ENCODE assay signal across 20 cellular contexts in the genomic region with DNA sequence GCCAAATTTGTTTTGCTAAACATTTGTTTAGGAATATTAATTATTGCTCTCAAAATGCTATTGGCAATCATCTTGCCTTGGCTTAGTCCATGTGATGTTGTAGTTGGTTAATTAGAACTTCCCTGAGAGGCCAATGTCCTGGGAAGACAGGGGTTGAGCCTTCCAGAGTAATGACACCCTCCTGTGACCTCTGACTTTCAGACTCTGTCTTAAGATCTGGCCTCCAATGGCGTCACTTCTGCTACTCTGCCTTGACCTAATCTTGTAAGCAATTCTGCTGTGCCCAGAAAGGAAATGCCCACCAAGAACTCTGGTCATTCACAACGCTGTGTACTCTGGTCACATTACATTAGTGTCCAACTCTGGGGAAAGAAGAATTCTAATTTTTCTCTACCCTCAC.
"Had no signal": no experiment of that assay in that cellular context is flagged by ENCODE, and none has a peak within 500 bp of the region (broad histone marks: within the 10 kb centered on the region; RNA-seq: fewer than 3 reads in every experiment).

No MANE protein-coding gene starts in this region.

- ATAC-seq: activated CD8-positive, alpha-beta T cell treated with anti-CD3 and anti-CD28 coated beads, Interleukin-2, amount 10 ng/mL, durations not matched to agents 7 days and 5 days; activated naive CD8-positive, alpha-beta T cell treated with anti-CD3 and anti-CD28 coated beads, Interleukin-2, amount 50 U/mL, for 24 hours; activated T-cell treated with anti-CD3 and anti-CD28 coated beads, Interleukin-2, amount 50 U/mL, for 4 hours; gastrocnemius medialis; heart left ventricle; left ventricle myocardium superior; natural killer cell had no signal

- H3K27me3 ChIP-seq: gastrocnemius medialis, heart left ventricle, sigmoid colon, tibial artery had no signal

- H3K27ac ChIP-seq: epithelial cell of prostate, gastrocnemius medialis, heart left ventricle, tibial artery had no signal

- DNase-seq: activated CD4-positive, alpha-beta T cell treated with anti-CD3 and anti-CD28 coated beads, Interleukin-2, amount 10 ng/mL, durations not matched to agents 7 days and 5 days; activated CD8-positive, alpha-beta T cell treated with anti-CD3 and anti-CD28 coated beads, Interleukin-2, amount 10 ng/mL, durations not matched to agents 7 days and 5 days; activated naive CD4-positive, alpha-beta T cell treated with anti-CD3 and anti-CD28 coated beads for 36 hours; activated naive CD8-positive, alpha-beta T cell treated with anti-CD3 and anti-CD28 coated beads, Interleukin-2, amount 50 U/mL, for 24 hours; activated T-cell treated with anti-CD3 and anti-CD28 coated beads, Interleukin-2, amount 50 U/mL, for 4 hours; anterior cingulate cortex; gastrocnemius medialis; heart left ventricle; left ventricle myocardium superior; natural killer cell; posterior cingulate gyrus; sigmoid colon; stimulated activated CD4-positive, alpha-beta T cell treated with anti-CD3 and anti-CD28 coated beads, Interleukin-12 subunit alpha, Interleukin-12 subunit beta, amount 100 ng/mL, for 4 hours; stimulated activated CD4-positive, alpha-beta T cell treated with anti-CD3 and anti-CD28 coated beads, Interleukin-1b, Interleukin-23, amount 100 ng/mL, for 48 hours; stimulated activated CD8-positive, alpha-beta memory T cell treated with anti-CD3 and anti-CD28 coated beads, Interleukin-4, amount 100 ng/mL, for 48 hours; stimulated activated naive CD4-positive, alpha-beta T cell treated with Interleukin-2 at 50 U/mL for 16 hours; T-helper 1 cell; T-helper 9 cell; tibial artery had no signal

- H3K9me3 ChIP-seq: gastrocnemius medialis, heart left ventricle, sigmoid colon, tibial artery had no signal

- H3K4me3 ChIP-seq: gastrocnemius medialis, heart left ventricle, sigmoid colon, tibial artery had no signal
